Comparison of ENCODE assay signal across 8 cellular contexts in the genomic region with DNA sequence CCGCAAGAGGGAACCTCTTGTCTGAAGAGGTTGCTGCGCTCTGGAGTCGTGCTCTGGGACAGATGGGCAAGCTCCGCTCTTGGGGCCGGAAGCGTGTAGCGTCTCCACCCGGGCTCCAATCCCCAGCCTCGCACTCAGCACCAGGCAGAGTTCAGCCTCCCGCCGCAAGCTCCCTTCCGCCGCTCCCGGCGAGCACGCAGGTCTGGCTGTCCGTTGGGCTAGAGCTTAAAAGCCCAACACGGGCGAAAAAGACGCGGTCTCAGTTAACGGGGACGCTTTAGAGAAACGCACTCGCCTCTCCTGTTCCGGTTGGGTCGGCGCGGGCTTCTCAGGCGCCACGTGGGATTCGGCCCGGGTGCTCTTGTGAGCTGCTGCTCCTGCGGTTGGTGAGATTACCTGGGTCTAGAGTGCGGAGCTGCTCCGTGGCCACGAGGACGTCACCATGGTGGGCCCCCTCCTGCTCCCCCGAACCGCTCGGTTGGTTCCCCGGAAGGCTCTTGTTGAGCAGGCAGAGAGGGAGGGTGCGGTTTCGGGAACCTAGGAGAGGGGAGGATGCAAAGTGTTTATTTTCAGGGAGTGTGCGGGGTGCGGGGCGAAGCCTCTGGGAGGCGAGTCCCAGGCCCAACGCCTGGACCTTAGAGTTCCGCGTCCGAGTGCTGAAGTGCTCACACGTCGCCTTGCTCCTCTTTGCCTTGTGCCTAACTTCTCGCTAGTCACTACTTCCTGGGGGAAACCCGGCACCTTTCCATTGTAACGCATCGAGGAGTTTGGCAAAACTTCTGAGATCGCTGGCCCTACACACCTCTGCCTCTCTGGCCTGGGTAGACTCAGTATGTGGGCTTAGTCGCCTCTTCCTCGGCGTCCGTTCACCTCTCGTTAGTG. TPM values are rescaled to one million over a fixed set of nuclear protein-coding genes. Genes with fewer than 3 reads are reported as not detected.
DNase-seq lines count a peak whose midpoint lies in the region; ATAC-seq, FAIRE-seq and TF ChIP-seq lines count a peak whose summit lies in the region.

A gene (plus strand): TSS at position 331 of the 882 bp plus-strand sequence. CDS start 112 bp downstream, at position 443.

- no peaks in the 10 kb centered on the region; the same call in 1 of the 2 replicates for H3K36me3 ChIP-seq in ACC112 (ENCODE audit: insufficient read depth, low read length)
- H3K36me3 ChIP-seq in bronchial epithelial cell (ENCODE audit: control insufficient read depth, insufficient read depth, low read length): no peaks in the 10 kb centered on the region

- no peak for TF ChIP-seq CTCF in WI38 (IDR thresholded peaks at IDR 0.05; ENCODE audit: low read depth, low read length)
- TF ChIP-seq CTCF in bronchial epithelial cell (IDR thresholded peaks at IDR 0.05; ENCODE audit: insufficient read depth, low read length, severe bottlenecking): no peak

- DNase-seq in NCI-H2196 (lab: John Stamatoyannopoulos, UW; ENCODE audit: unreplicated experiment) (peak; percentile 76), bronchial epithelial cell (ENCODE audit: low read depth) (peak; percentile 82), iPS-NIHi7 (ENCODE audit: extremely low spot score) (peak; percentile 89), smooth muscle cell of the brain vasculature (ENCODE audit: low read depth, low spot score) (peak; percentile 86)

- no peaks in the 10 kb centered on the region for H3K27me3 ChIP-seq in ACC112 (ENCODE audit: insufficient read depth, low read length)
- H3K27me3 ChIP-seq in bronchial epithelial cell (ENCODE audit: control insufficient read depth, insufficient read depth, low read length): no peaks in the 10 kb centered on the region

- peak within 1 kb of the TSS; percentile 99 for H2AFZ ChIP-seq in ACC112 (ENCODE audit: low read length, unreplicated experiment)

- peaks cover 46% of the 10 kb centered on the region for H3K79me2 ChIP-seq in ACC112 (ENCODE audit: control insufficient read depth, insufficient read depth, low read length, unreplicated experiment)

- FAIRE-seq in bronchial epithelial cell (lab: Jason Lieb, UNC): peak; percentile 43

- H3K4me3 ChIP-seq in ACC112 (ENCODE audit: low read depth, low read length) (peak within 1 kb of the TSS; percentile 99), WI38 (ENCODE audit: low read depth, low read length) (peak within 1 kb of the TSS; percentile 92), bronchial epithelial cell (ENCODE audit: low read depth, low read length) (peak within 1 kb of the TSS; percentile 72)

- H3K27ac ChIP-seq in ACC112 (ENCODE audit: low read depth, low read length): peak within 1 kb of the TSS; percentile 90

- H3K4me1 ChIP-seq in ACC112 (ENCODE audit: control insufficient read depth, insufficient read depth, low read length, unreplicated experiment): peaks cover 15% of the 10 kb centered on the region

- ATAC-seq in GM18868 (IDR thresholded peaks at IDR 0.05; ENCODE audit: unreplicated experiment): peak; percentile 78
- ATAC-seq in HG03108 (IDR thresholded peaks at IDR 0.05; ENCODE audit: unreplicated experiment): peak; percentile 75

RNA-seq across cellular contexts. Expression of the gene that starts here (rescaled TPM):
- 23.6 and 43.4 TPM in 2 replicates for total RNA-seq in bronchial epithelial cell

Comparison
In these comparisons a context has a peak if more than half of its experiments do, and no peak if none do; other contexts are left out.
1. Peak in every context shown above with its lines: DNase-seq, ATAC-seq, H3K4me3 ChIP-seq and H3K27ac ChIP-seq.